In the genomic region with DNA sequence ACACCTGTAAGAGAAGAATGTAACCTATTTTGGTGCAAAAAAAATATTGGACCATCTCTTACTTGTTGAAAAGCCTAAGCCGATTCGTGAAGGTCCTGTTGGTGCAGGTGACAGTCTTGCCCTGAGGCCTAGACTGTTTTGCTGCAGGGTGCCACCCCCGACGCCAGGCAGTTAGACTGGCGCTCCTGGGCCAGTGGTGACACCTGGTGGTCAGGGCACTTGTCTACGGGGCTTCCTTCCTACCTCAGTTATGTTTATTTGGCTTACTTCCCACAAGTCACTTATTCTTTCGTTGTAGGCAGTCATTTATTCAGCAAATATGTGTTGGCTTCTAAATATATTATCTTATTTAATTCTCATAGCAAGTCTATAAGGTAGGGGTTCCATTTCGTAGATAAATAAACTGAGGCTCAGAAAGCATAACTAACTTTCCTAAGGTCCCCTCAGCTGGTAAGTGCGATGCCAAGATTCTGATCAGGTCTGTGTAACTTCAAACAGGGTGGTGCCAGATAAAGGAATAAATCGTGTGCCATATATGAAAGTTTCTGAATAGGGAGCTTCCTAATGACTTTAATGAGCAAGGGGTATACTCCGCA, we compare ENCODE assay signal across 8 cellular contexts. TPM values are rescaled to one million over a fixed set of nuclear protein-coding genes. Genes with fewer than 3 reads are reported as not detected.
DNase-seq lines count a peak whose midpoint lies in the region; ATAC-seq and TF ChIP-seq lines count a peak whose summit lies in the region.

No MANE protein-coding gene starts in this region.

- no peak overlapping the region for H3K27ac Mint-ChIP-seq in activated naive CD8-positive, alpha-beta T cell treated with anti-CD3 and anti-CD28 coated beads, Interleukin-2, amount 10 ng/mL, durations not matched to agents 7 days and 5 days

- H3K4me2 ChIP-seq in HCT116 (ENCODE audit: low read length) (peak overlapping the region; percentile 76), MM.1S (ENCODE audit: low read depth, low read length) (peak overlapping the region; percentile 86; the same call in 1 of the 2 replicates)

- CTCF ChIA-PET in HCT116 (lab: Charles Lee), result interaction anchor here (0.6 to 5.1 kb wide), 8 partner anchors 13 to 779 kb away, joined by 3 to 52 read pairs (median 6); a partner anchor contains a TSS

- H3K9ac ChIP-seq in HCT116 (ENCODE audit: low read length), result no peak overlapping the region
- no peak overlapping the region for H3K9ac ChIP-seq in MM.1S (ENCODE audit: low read length)

- H2AFZ ChIP-seq in HCT116 (ENCODE audit: low read depth, low read length, poor library complexity, severe bottlenecking) (no peak overlapping the region), MM.1S (ENCODE audit: low read length) (no peak overlapping the region)

- H3K9me3 ChIP-seq in HCT116 (ENCODE audit: control insufficient read depth in 1 of 2, insufficient read depth in 1 of 2, low read depth in 1 of 2, low read length in 2 of 2) (no peaks in the 10 kb centered on the region), MM.1S (replicated peaks; ENCODE audit: insufficient read depth, low read length) (no peaks in the 10 kb centered on the region)

- TF ChIP-seq CTCF in GM12874 (IDR thresholded peaks at IDR 0.05; ENCODE audit: insufficient read depth, low read depth, low read length) (peak; percentile 88), HCT116 (IDR thresholded peaks at IDR 0.05 in 2 of 3, conservative IDR thresholded peaks at IDR 0.05 in 1 of 3; ENCODE audit: borderline replicate concordance in 1 of 3, insufficient read depth in 1 of 3, low read depth in 2 of 3, low read length in 2 of 3) (peak; percentile 78 to 90 (median 89)), MM.1S (IDR thresholded peaks at IDR 0.05; ENCODE audit: low read length) (peak; percentile 70)

- DNase-seq in HCT116 (ENCODE audit: low read depth, low spot score) (peak; percentile 72), MM.1S (peak; percentile 78), T-helper 1 cell (peak; percentile 66 to 88 (median 76)), iPS-NIHi7 (ENCODE audit: extremely low spot score) (peak; percentile 78), midbrain (lab: John Stamatoyannopoulos, UW) (no peak)
- peak; percentile 81 for DNase-seq in activated naive CD8-positive, alpha-beta T cell treated with anti-CD3 and anti-CD28 coated beads, Interleukin-2, amount 10 ng/mL, durations not matched to agents 7 days and 5 days
- peak; percentile 82 for DNase-seq in stimulated activated CD4-positive, alpha-beta T cell treated with anti-CD3 and anti-CD28 coated beads, Interleukin-4, amount 100 ng/mL, for 1 hour

- peaks cover 23% of the 10 kb centered on the region for H3K4me1 Mint-ChIP-seq in activated naive CD8-positive, alpha-beta T cell treated with anti-CD3 and anti-CD28 coated beads, Interleukin-2, amount 10 ng/mL, durations not matched to agents 7 days and 5 days

- H3K27ac ChIP-seq in HCT116 (ENCODE audit: low read depth, low read length) (no peak overlapping the region), MM.1S (ENCODE audit: low read length) (no peak overlapping the region)

- H4K20me1 ChIP-seq in HCT116 (ENCODE audit: insufficient read depth), result no peaks in the 10 kb centered on the region
- no peaks in the 10 kb centered on the region for H4K20me1 ChIP-seq in MM.1S (ENCODE audit: insufficient read depth, low read length)

- H3F3A ChIP-seq in MM.1S (ENCODE audit: insufficient read depth, low read length), result peaks cover 7% of the 10 kb centered on the region; the same call in 1 of the 2 replicates

- H3K4me3 Mint-ChIP-seq in activated naive CD8-positive, alpha-beta T cell treated with anti-CD3 and anti-CD28 coated beads, Interleukin-2, amount 10 ng/mL, durations not matched to agents 7 days and 5 days, result peak overlapping the region; percentile 96

- no peaks in the 10 kb centered on the region for H3K9me2 ChIP-seq in HCT116 (ENCODE audit: insufficient read depth)
- no peaks in the 10 kb centered on the region for H3K9me2 ChIP-seq in MM.1S (replicated peaks; ENCODE audit: insufficient read depth, low read length)

- TF ChIP-seq POLR2A in HCT116 (IDR thresholded peaks at IDR 0.05; ENCODE audit: borderline replicate concordance, extremely low read depth, insufficient read depth, insufficient read length), result no peak

- peak overlapping the region in 1 of 2 experiments; percentile 70; a peak in 1 of 4 replicates for H3K4me3 ChIP-seq in HCT116 (replicated peaks in 1 of 2; ENCODE audit: low read depth in 1 of 2, low read length in 2 of 2)
- peak overlapping the region; percentile 20; the same call in 1 of the 2 replicates for H3K4me3 ChIP-seq in MM.1S (ENCODE audit: low read length)

- H3K9me3 Mint-ChIP-seq in activated naive CD8-positive, alpha-beta T cell treated with anti-CD3 and anti-CD28 coated beads, Interleukin-2, amount 10 ng/mL, durations not matched to agents 7 days and 5 days, result no peaks in the 10 kb centered on the region

- H3K27me3 ChIP-seq in HCT116 (ENCODE audit: insufficient read depth, low read length) (no peaks in the 10 kb centered on the region), MM.1S (replicated peaks; ENCODE audit: insufficient read depth, low read length) (no peaks in the 10 kb centered on the region)

- POLR2A ChIA-PET in HCT116 (lab: Charles Lee), result interaction anchor here (2.4 kb wide), 1 partner anchor 49 kb away, joined by 8 read pairs; no protein-coding TSS in a partner anchor
- POLR2A ChIA-PET in activated naive CD8-positive, alpha-beta T cell treated with anti-CD3 and anti-CD28 coated beads, Interleukin-2, amount 10 ng/mL, durations not matched to agents 7 days and 5 days (lab: Charles Lee), result interaction anchor here (0.9 to 5.0 kb wide), 6 partner anchors 7 to 361 kb away, joined by 3 to 71 read pairs (median 7); a partner anchor contains a TSS

- intact Hi-C loops in HCT116 (cut with micrococcal nuclease), result loop anchor here (1.0 to 5.0 kb wide), 3 partner anchors 50 to 780 kb away; no protein-coding TSS in a partner anchor

- peak; percentile 70 for ATAC-seq in HCT116
- peak; percentile 51 for ATAC-seq in activated naive CD8-positive, alpha-beta T cell treated with anti-CD3 and anti-CD28 coated beads, Interleukin-2, amount 10 ng/mL, durations not matched to agents 7 days and 5 days (ENCODE audit: low read depth)

- peak; percentile 90 for TF ChIP-seq RAD21 in HCT116 (IDR thresholded peaks at IDR 0.05; ENCODE audit: low read depth)

- no TSS peak for BruUV-seq in HCT116 (replicated peaks; lab: Mats Ljungman, UMichigan)

- H3K36me3 Mint-ChIP-seq in activated naive CD8-positive, alpha-beta T cell treated with anti-CD3 and anti-CD28 coated beads, Interleukin-2, amount 10 ng/mL, durations not matched to agents 7 days and 5 days, result peaks cover 2% of the 10 kb centered on the region

- no peaks in the 10 kb centered on the region for H3K36me3 ChIP-seq in HCT116 (ENCODE audit: control insufficient read depth in 1 of 2, insufficient read depth in 2 of 2, low read length in 2 of 2)
- no peaks in the 10 kb centered on the region for H3K36me3 ChIP-seq in MM.1S (replicated peaks; ENCODE audit: insufficient read depth, low read length)

- RAD21 ChIA-PET in HCT116 (lab: Charles Lee; ENCODE audit: low non-redundant PET in 1 of 2, low total read pairs in 2 of 2, uncharacterized antibody in 2 of 2, unreplicated experiment in 2 of 2), result no interaction called here

- H3K27me3 Mint-ChIP-seq in activated naive CD8-positive, alpha-beta T cell treated with anti-CD3 and anti-CD28 coated beads, Interleukin-2, amount 10 ng/mL, durations not matched to agents 7 days and 5 days, result no peaks in the 10 kb centered on the region

- H3K79me2 ChIP-seq in HCT116 (ENCODE audit: insufficient read depth, low read length), result 0 out of 2 replicates have a peak, but pooled peaks cover 6% of the 10 kb centered on the region
- H3K79me2 ChIP-seq in MM.1S (ENCODE audit: low read length), result no peaks in the 10 kb centered on the region

- peaks cover 11 to 23% of the 10 kb centered on the region in 2 experiments for H3K4me1 ChIP-seq in HCT116 (ENCODE audit: control insufficient read depth in 1 of 2, insufficient read depth in 2 of 2, low read length in 2 of 2)
- H3K4me1 ChIP-seq in MM.1S (ENCODE audit: low read length), result peaks cover 6% of the 10 kb centered on the region

TF ChIP-seq in HCT116, 20 proteins besides CTCF, POLR2A, EP300 and RAD21:
- TF ChIP-seq, protein P1, sequence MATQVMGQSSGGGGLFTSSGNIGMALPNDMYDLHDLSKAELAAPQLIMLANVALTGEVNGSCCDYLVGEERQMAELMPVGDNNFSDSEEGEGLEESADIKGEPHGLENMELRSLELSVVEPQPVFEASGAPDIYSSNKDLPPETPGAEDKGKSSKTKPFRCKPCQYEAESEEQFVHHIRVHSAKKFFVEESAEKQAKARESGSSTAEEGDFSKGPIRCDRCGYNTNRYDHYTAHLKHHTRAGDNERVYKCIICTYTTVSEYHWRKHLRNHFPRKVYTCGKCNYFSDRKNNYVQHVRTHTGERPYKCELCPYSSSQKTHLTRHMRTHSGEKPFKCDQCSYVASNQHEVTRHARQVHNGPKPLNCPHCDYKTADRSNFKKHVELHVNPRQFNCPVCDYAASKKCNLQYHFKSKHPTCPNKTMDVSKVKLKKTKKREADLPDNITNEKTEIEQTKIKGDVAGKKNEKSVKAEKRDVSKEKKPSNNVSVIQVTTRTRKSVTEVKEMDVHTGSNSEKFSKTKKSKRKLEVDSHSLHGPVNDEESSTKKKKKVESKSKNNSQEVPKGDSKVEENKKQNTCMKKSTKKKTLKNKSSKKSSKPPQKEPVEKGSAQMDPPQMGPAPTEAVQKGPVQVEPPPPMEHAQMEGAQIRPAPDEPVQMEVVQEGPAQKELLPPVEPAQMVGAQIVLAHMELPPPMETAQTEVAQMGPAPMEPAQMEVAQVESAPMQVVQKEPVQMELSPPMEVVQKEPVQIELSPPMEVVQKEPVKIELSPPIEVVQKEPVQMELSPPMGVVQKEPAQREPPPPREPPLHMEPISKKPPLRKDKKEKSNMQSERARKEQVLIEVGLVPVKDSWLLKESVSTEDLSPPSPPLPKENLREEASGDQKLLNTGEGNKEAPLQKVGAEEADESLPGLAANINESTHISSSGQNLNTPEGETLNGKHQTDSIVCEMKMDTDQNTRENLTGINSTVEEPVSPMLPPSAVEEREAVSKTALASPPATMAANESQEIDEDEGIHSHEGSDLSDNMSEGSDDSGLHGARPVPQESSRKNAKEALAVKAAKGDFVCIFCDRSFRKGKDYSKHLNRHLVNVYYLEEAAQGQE (IDR thresholded peaks at IDR 0.05; ENCODE audit: low read depth), result no peak

RNA-seq across cellular contexts. Expression of a gene that starts 1.9 kb away (rescaled TPM):
- 16.0 TPM for total RNA-seq in HCT116 (2021; ENCODE audit: unreplicated experiment)
- polyA plus RNA-seq in HCT116 (2012), result 3.1 and 4.0 TPM in 2 replicates
- 10 to 100 TPM; 16.5 TPM for total RNA-seq in activated naive CD8-positive, alpha-beta T cell treated with anti-CD3 and anti-CD28 coated beads, Interleukin-2, amount 10 ng/mL, durations not matched to agents 7 days and 5 days
